Comparison of ENCODE assay signal across 12 cellular contexts in genomic region chr19:16351133-16351809, GRCh38. TPM values are rescaled to one million over a fixed set of nuclear protein-coding genes. Genes with fewer than 3 reads are reported as not detected.
DNase-seq lines count a peak whose midpoint lies in the region; ATAC-seq, FAIRE-seq and TF ChIP-seq lines count a peak whose summit lies in the region.
"Had no signal": no experiment of that assay in that cellular context is flagged by ENCODE, and none has a peak within 500 bp of the region (broad histone marks: within the 10 kb centered on the region; RNA-seq: fewer than 3 reads in every experiment).

No MANE protein-coding gene starts in this region.

- intact Hi-C loops in CD8-positive, alpha-beta T cell (cut with DNase I, micrococcal nuclease) = loop anchor here in 1 of 2 experiments (2.0 kb wide), 1 partner anchor 14 kb away; no protein-coding TSS in a partner anchor

- POLR2A ChIA-PET in A549 (lab: Yijun Ruan, JAX) = no interaction called here
- POLR2A ChIA-PET in CD8-positive, alpha-beta T cell (lab: Charles Lee) = interaction anchor here (0.8 to 1.7 kb wide), 8 partner anchors 9 to 27 kb away, joined by 3 to 8 read pairs (median 4); no protein-coding TSS in a partner anchor

- H3K27ac ChIP-seq in A549 = peak overlapping the region in 1 of 2 experiments; percentile 74; a peak in 4 of 6 replicates
- H3K27ac ChIP-seq in SK-N-MC = peak overlapping the region; percentile 75
- no peak overlapping the region for H3K27ac ChIP-seq in CD8-positive, alpha-beta T cell (ENCODE audit: low read depth, low read length)
- no peak overlapping the region for H3K27ac ChIP-seq in tibial nerve
- H3K27ac ChIP-seq: right atrium auricular region had no signal

- no peaks in the 10 kb centered on the region for H3K9me3 Mint-ChIP-seq in CD8-positive, alpha-beta T cell
- H3K9me3 Mint-ChIP-seq: CD14-positive monocyte had no signal

- H3K4me3 ChIP-seq in A549 (no peak overlapping the region), GM12865 (ENCODE audit: low read depth, low read length) (no peak overlapping the region), SK-N-MC (no peak overlapping the region), fibroblast of the aortic adventitia (ENCODE audit: low read depth, low read length) (no peak overlapping the region), tibial nerve (no peak overlapping the region)
- no peak overlapping the region for H3K4me3 ChIP-seq in CD8-positive, alpha-beta T cell (ENCODE audit: low read depth, low read length)
- H3K4me3 ChIP-seq: right atrium auricular region had no signal

- TF ChIP-seq CTCF in A549 (IDR thresholded peaks at IDR 0.05) = no peak
- no peak for TF ChIP-seq CTCF in GM12865 (IDR thresholded peaks at IDR 0.05; ENCODE audit: insufficient read depth, low read depth, low read length, missing control alignments)
- TF ChIP-seq CTCF in fibroblast of the aortic adventitia (IDR thresholded peaks at IDR 0.05; ENCODE audit: insufficient read depth, low read length) = no peak
- no peak for TF ChIP-seq CTCF in CD8-positive, alpha-beta T cell (IDR thresholded peaks at IDR 0.05)
- TF ChIP-seq CTCF in tibial nerve (IDR thresholded peaks at IDR 0.05) = no peak

- CTCF ChIA-PET in A549 (lab: Yijun Ruan, JAX) = interaction anchor here (1.1 to 1.7 kb wide), 3 partner anchors 12 to 103 kb away, joined by 3 read pairs; no protein-coding TSS in a partner anchor
- CTCF ChIA-PET in CD8-positive, alpha-beta T cell (lab: Charles Lee) = interaction anchor here (0.9 to 1.2 kb wide), 2 partner anchors 12 to 20 kb away, joined by 3 read pairs; no protein-coding TSS in a partner anchor

- H3K4me1 ChIP-seq in A549 (0 out of 3 replicates have a peak, but pooled peaks cover 7% of the 10 kb centered on the region), tibial nerve (peaks cover 0 to 14% (median 4%) of the 10 kb centered on the region in 4 donors)
- H3K4me1 ChIP-seq in CD8-positive, alpha-beta T cell (ENCODE audit: insufficient read depth, low read length) = peaks cover 22% of the 10 kb centered on the region

- no peak overlapping the region for H3K4me3 Mint-ChIP-seq in CD8-positive, alpha-beta T cell
- H3K4me3 Mint-ChIP-seq: CD14-positive monocyte had no signal

- 74% methylated on average over 11 of the region's 11 CpGs for WGBS in A549 (ENCODE audit: missing lambda C conversion rate)
- WGBS in tibial nerve, 2 donors = 66 to 74% methylated on average over 10 to 11 of the region's 11 CpGs

- no peak for FAIRE-seq in A549 (lab: Jason Lieb, UNC)

- H3K4me1 Mint-ChIP-seq in CD8-positive, alpha-beta T cell (ENCODE audit: low read depth) = peaks cover 36% of the 10 kb centered on the region

- TF ChIP-seq RAD21 in A549 (conservative IDR thresholded peaks at IDR 0.05 in 1 of 2, IDR thresholded peaks at IDR 0.05 in 1 of 2) = no peak

- H3K27ac Mint-ChIP-seq in CD8-positive, alpha-beta T cell = no peak overlapping the region

- TF ChIP-seq POLR2A in A549 (IDR thresholded peaks at IDR 0.05; ENCODE audit: low read length) (no peak), tibial nerve (IDR thresholded peaks at IDR 0.05) (no peak)

- H3K9me3 ChIP-seq in A549 = no peaks in the 10 kb centered on the region
- H3K9me3 ChIP-seq in SK-N-MC (ENCODE audit: low read depth, low read length) = no peaks in the 10 kb centered on the region
- H3K9me3 ChIP-seq in CD8-positive, alpha-beta T cell (ENCODE audit: low read length) = no peaks in the 10 kb centered on the region
- H3K9me3 ChIP-seq in tibial nerve = no peaks in the 10 kb centered on the region
- H3K9me3 ChIP-seq: right atrium auricular region had no signal

- TF ChIP-seq EP300 in A549 (IDR thresholded peaks at IDR 0.05) = no peak
- TF ChIP-seq EP300 in tibial nerve (IDR thresholded peaks at IDR 0.05) = no peak

- DNase-seq in A549 (ENCODE audit: low read depth in 1 of 2, low spot score in 1 of 2) (peak in 1 of 2 experiments; percentile 33), GM12865 (ENCODE audit: low read depth) (peak; percentile 58), SK-N-MC (ENCODE audit: low read depth, low spot score) (peak; percentile 12), fibroblast of the aortic adventitia (ENCODE audit: low read depth) (peak; percentile 51), tibial nerve (ENCODE audit: low spot score in 2 of 2) (no peak)
- no peak for DNase-seq in CD8-positive, alpha-beta T cell
- DNase-seq: activated CD4-positive, alpha-beta T cell treated with anti-CD3 and anti-CD28 coated beads for 4 hours; NCI-H226 had no signal

- H3K36me3 ChIP-seq in SK-N-MC (ENCODE audit: insufficient read depth, low read length) = no peaks in the 10 kb centered on the region
- H3K36me3 ChIP-seq in CD8-positive, alpha-beta T cell (ENCODE audit: insufficient read depth, low read length) = no peaks in the 10 kb centered on the region
- peaks cover 0 to 26% (median 0%) of the 10 kb centered on the region in 3 donors for H3K36me3 ChIP-seq in tibial nerve
- H3K36me3 ChIP-seq: right atrium auricular region had no signal

- H3K27me3 ChIP-seq in CD8-positive, alpha-beta T cell (ENCODE audit: insufficient read depth, low read length) = no peaks in the 10 kb centered on the region
- no peaks in the 10 kb centered on the region for H3K27me3 ChIP-seq in tibial nerve
- H3K27me3 ChIP-seq: right atrium auricular region had no signal

- H3K9ac ChIP-seq in SK-N-MC (ENCODE audit: insufficient read length) = no peak overlapping the region

- H3K27me3 Mint-ChIP-seq in CD8-positive, alpha-beta T cell (ENCODE audit: low read depth) = no peaks in the 10 kb centered on the region

- ATAC-seq in A549 = no peak; a peak in 1 of 6 replicates
- no peak for ATAC-seq in CD8-positive, alpha-beta T cell
- ATAC-seq in HG02885 (IDR thresholded peaks at IDR 0.05; ENCODE audit: poor library complexity, unreplicated experiment) = no peak
- no peak for ATAC-seq in HG03354 (IDR thresholded peaks at IDR 0.05; ENCODE audit: poor library complexity, severe bottlenecking, unreplicated experiment)

- H3K36me3 Mint-ChIP-seq in CD8-positive, alpha-beta T cell = no peaks in the 10 kb centered on the region

- H3K4me2 ChIP-seq in A549 = no peak overlapping the region

TF ChIP-seq in A549, 52 proteins besides CTCF, POLR2A, EP300 and RAD21:
- TF ChIP-seq MAFK (IDR thresholded peaks at IDR 0.05; ENCODE audit: partially characterized antibody) = peak; percentile 46
- TF ChIP-seq EHF (CRISPR knock-in tag; IDR thresholded peaks at IDR 0.05) = no peak

RNA-seq across cellular contexts. Expression of gene KLF2, which starts 26.6 kb away (rescaled TPM):
- 2.7 and 3.4 TPM in 2 replicates for polyA plus RNA-seq in A549 (2011; rRNA removed)
- 42.8 and 49.2 TPM in 2 replicates for polyA plus RNA-seq in A549 (2012; cell fraction: cytosol; rRNA removed)
- polyA plus RNA-seq in A549 (2012; cell fraction: nucleus; rRNA removed) = 130 and 150 TPM in 2 replicates
- 6.0 to 7.0 TPM (median 6.9 TPM) in 3 replicates for polyA plus RNA-seq in A549 (2017; fragmentation: RNase III; extraction: RNeasy Plus Mini Kit Qiagen cat#74134 plus additional on column Dnase treatment)
- 1.8 and 3.2 TPM in 2 replicates for polyA minus RNA-seq in A549 (2011; rRNA and poly(A)+ RNA removed)
- total RNA-seq in fibroblast of the aortic adventitia (ENCODE audit: low replicate concordance) = 2.2 and 5.7 TPM in 2 replicates
- total RNA-seq in CD8-positive, alpha-beta T cell = 100 to 1,000 TPM; 817 to 847 TPM
- total RNA-seq in tibial nerve = 100 to 1,000 TPM; 115 to 236 (median 167) TPM

Comparison
In these comparisons a context has a peak if more than half of its experiments do, and no peak if none do; other contexts are left out.
1. DNase-seq: peak in GM12865 (single experiment), SK-N-MC (single experiment) and fibroblast of the aortic adventitia (single experiment); none in CD8-positive, alpha-beta T cell (0 of 7) and tibial nerve (0 of 2).
2. RNA of gene KLF2, which starts 26.6 kb away (total RNA-seq): 817 to 847 TPM in CD8-positive, alpha-beta T cell and 115 to 236 TPM in tibial nerve; 2.2 to 5.7 TPM in fibroblast of the aortic adventitia; every median in the first group is over 10 times any median in the second.